8 cellular contexts compared by ENCODE assay signal in genomic region chr3:46078712-46079400, GRCh38. TPM values are rescaled to one million over a fixed set of nuclear protein-coding genes. Genes with fewer than 3 reads are reported as not detected.
A peak's percentile ranks its signal among the peaks of the same experiment; 100 is the strongest.
DNase-seq lines count a peak whose midpoint lies in the region; ATAC-seq and TF ChIP-seq lines count a peak whose summit lies in the region.

No MANE protein-coding gene starts in this region.

- H3K27ac ChIP-seq in osteoblast (ENCODE audit: low read depth, low read length) (no peak overlapping the region), suprapubic skin (no peak overlapping the region)

- DNase-seq in CMK (ENCODE audit: low read depth) (peak; percentile 90), MV-4-11 (lab: John Stamatoyannopoulos, UW) (peak; percentile 87), SIG-M5 treated with dmso at 0.1 percent for 504 hours (lab: John Stamatoyannopoulos, UW; ENCODE audit: unreplicated experiment) (peak; percentile 96), foreskin melanocyte (peak; percentile 84), osteoblast (ENCODE audit: insufficient read length, low spot score, missing footprints) (peak; percentile 81), suprapubic skin (ENCODE audit: low spot score in 2 of 2) (peak; percentile 94)
- DNase-seq in activated T-helper 9 cell treated with anti-CD3 and anti-CD28 coated beads, Interleukin-2, amount 50 U/mL, for 16 hours (ENCODE audit: low read depth) = peak; percentile 75

- no peak for TF ChIP-seq EP300 in suprapubic skin (IDR thresholded peaks at IDR 0.05)

- no peaks in the 10 kb centered on the region for H3K9me3 ChIP-seq in osteoblast (ENCODE audit: low read depth, low read length)
- no peaks in the 10 kb centered on the region for H3K9me3 ChIP-seq in suprapubic skin

- peak; percentile 74 for ATAC-seq in GM21737 (IDR thresholded peaks at IDR 0.05; ENCODE audit: unreplicated experiment)

- H3K79me2 ChIP-seq in osteoblast (ENCODE audit: insufficient read depth, low read length) = no peaks in the 10 kb centered on the region

- H3K4me3 ChIP-seq in osteoblast (ENCODE audit: insufficient read depth, low read length) (no peak overlapping the region), suprapubic skin (no peak overlapping the region)

- H2AFZ ChIP-seq in osteoblast (ENCODE audit: low read length) = peak overlapping the region; percentile 16

- no peaks in the 10 kb centered on the region for H4K20me1 ChIP-seq in osteoblast (ENCODE audit: insufficient read depth, low read length)

- H3K4me1 ChIP-seq in osteoblast (ENCODE audit: insufficient read depth, low read length) (peaks cover 7% of the 10 kb centered on the region), suprapubic skin (peaks cover 34% of the 10 kb centered on the region)

- H3K27me3 ChIP-seq in osteoblast (ENCODE audit: insufficient read depth, low read length) (peaks cover 4% of the 10 kb centered on the region), suprapubic skin (no peaks in the 10 kb centered on the region)

- TF ChIP-seq CTCF in osteoblast (IDR thresholded peaks at IDR 0.05; ENCODE audit: extremely low read depth, low read depth, low read length) (peak; percentile 100), suprapubic skin (IDR thresholded peaks at IDR 0.05) (peak; percentile 84 to 95)

- TF ChIP-seq POLR2A in suprapubic skin (IDR thresholded peaks at IDR 0.05) = no peak

- H3K4me2 ChIP-seq in osteoblast (ENCODE audit: insufficient read depth, low read length) = peak overlapping the region; percentile 64

- H3K36me3 ChIP-seq in osteoblast (ENCODE audit: insufficient read depth, low read length) (no peaks in the 10 kb centered on the region), suprapubic skin (no peaks in the 10 kb centered on the region)

- WGBS in suprapubic skin = 11% methylated on average over 8 of the region's 11 CpGs

RNA-seq across cellular contexts. Expression of gene XCR1, which starts 51.6 kb away (rescaled TPM):
- not detected in 2 replicates for total RNA-seq in osteoblast
- 1 to 10 TPM in 2 of 4 donors, under 1 TPM in 1, not detected in 1; 0.93 to 7.2 (median 1.9) TPM for total RNA-seq in suprapubic skin
